In genomic region chr4:143857391-143858336, GRCh38 we compare ENCODE assay signal across 9 cellular contexts. TPM values are rescaled to one million over a fixed set of nuclear protein-coding genes. Genes with fewer than 3 reads are reported as not detected.
"Had no signal": no experiment of that assay in that cellular context is flagged by ENCODE, and none has a peak within 500 bp of the region (broad histone marks: within the 10 kb centered on the region; RNA-seq: fewer than 3 reads in every experiment).

No MANE protein-coding gene starts in this region.

RNA-seq across cellular contexts. Expression of gene GYPE, which starts 47.7 kb away (rescaled TPM):
- total RNA-seq: activated CD4-positive, alpha-beta T cell treated with anti-CD3 and anti-CD28 coated beads, Interleukin-2, amount 10 ng/mL, durations not matched to agents 7 days and 5 days; ascending aorta; bronchial epithelial cell; cardiac muscle cell; chondrocyte; T-helper 1 cell treated with Interleukin-12 subunit alpha and Interleukin-12 subunit beta and Interleukin-4 antibody, amounts not matched to agents 30 ng/mL and 1 ng/mL, for 36 hours; T-helper 17 cell; T-helper 2 cell treated with Interferon-gamma antibody and Interleukin-4, amounts not matched to agents 100 ng/mL and 5 ng/mL, for 36 hours; WTC11 had no signal
